ENCODE assay signal across 10 cellular contexts in the genomic region with DNA sequence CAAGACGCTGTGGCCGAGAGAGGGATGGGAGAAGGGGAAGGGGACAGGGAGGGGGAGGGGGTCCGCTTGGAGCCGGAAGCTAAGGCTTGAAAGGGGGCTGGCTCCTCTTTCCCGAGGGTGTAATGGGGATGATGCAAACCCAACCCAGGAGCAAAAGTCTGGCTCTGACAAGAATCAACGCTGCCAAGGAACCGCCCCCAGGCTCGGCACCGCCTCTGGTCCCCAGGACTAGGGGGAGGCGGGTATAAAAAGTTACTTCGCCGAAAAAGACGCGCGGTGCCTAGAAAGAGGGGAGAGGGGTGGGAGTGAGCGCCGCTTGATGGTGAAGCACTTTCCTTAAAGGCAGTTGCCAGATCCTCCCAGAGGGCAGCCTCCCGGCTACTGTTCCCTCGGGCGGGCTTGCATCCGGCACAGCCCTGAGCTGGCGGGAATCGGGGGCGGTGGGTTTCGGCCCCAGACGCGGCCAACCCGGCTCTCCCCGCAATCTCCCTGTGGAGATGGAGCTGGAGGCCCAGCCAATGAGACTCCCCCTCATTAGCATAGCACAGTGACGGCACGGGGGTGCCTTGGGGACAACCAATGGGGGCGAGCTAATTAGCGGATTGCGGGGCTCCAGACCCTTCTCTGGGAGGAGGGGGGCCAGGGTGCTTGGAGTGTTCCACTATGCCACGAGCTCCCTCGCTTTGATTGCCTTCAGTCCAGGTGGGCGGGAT. TPM values are rescaled to one million over a fixed set of nuclear protein-coding genes. Genes with fewer than 3 reads are reported as not detected.
DNase-seq lines count a peak whose midpoint lies in the region; ATAC-seq and TF ChIP-seq lines count a peak whose summit lies in the region.
"Had no signal": no experiment of that assay in that cellular context is flagged by ENCODE, and none has a peak within 500 bp of the region (broad histone marks: within the 10 kb centered on the region; RNA-seq: fewer than 3 reads in every experiment).

A gene (minus strand): TSS at position 40 of the 713 bp plus-strand sequence. CDS start 131 bp downstream, outside the sequence.

- peak; percentile 7 for TF ChIP-seq CTCF in astrocyte of the cerebellum (IDR thresholded peaks at IDR 0.05; ENCODE audit: low read depth, low read length, missing control alignments)

- H3K4me3 ChIP-seq in astrocyte of the cerebellum (ENCODE audit: low read depth, low read length), result peak within 1 kb of the TSS; percentile 88

- peak within 1 kb of the TSS; percentile 50 for H3K4me3 Mint-ChIP-seq in activated CD4-positive, alpha-beta T cell treated with anti-CD3 and anti-CD28 coated beads for 36 hours
- H3K4me3 Mint-ChIP-seq: B cell had no signal

- ATAC-seq in activated CD4-positive, alpha-beta T cell treated with anti-CD3 and anti-CD28 coated beads for 36 hours, result peak; percentile 64
- no peak for ATAC-seq in HG03135 (IDR thresholded peaks at IDR 0.05; ENCODE audit: unreplicated experiment)

- H3K27ac Mint-ChIP-seq in activated CD4-positive, alpha-beta T cell treated with anti-CD3 and anti-CD28 coated beads for 36 hours, result no peak within 1 kb of the TSS
- H3K27ac Mint-ChIP-seq: B cell had no signal

- CTCF ChIA-PET in activated CD4-positive, alpha-beta T cell treated with anti-CD3 and anti-CD28 coated beads for 36 hours (lab: Charles Lee), result no interaction called here

- POLR2A ChIA-PET in activated CD4-positive, alpha-beta T cell treated with anti-CD3 and anti-CD28 coated beads for 36 hours (lab: Charles Lee), result interaction anchor here (0.6 kb wide), 1 partner anchor 276 kb away, joined by 3 read pairs; no protein-coding TSS in a partner anchor

- H3K9me3 Mint-ChIP-seq in activated CD4-positive, alpha-beta T cell treated with anti-CD3 and anti-CD28 coated beads for 36 hours (ENCODE audit: low read depth), result no peaks in the 10 kb centered on the region

- intact Hi-C loops in activated CD4-positive, alpha-beta T cell treated with anti-CD3 and anti-CD28 coated beads for 36 hours (cut with DNase I, micrococcal nuclease), result no loop called here

- no peaks in the 10 kb centered on the region for H3K36me3 Mint-ChIP-seq in activated CD4-positive, alpha-beta T cell treated with anti-CD3 and anti-CD28 coated beads for 36 hours (ENCODE audit: low read depth)

- peak; percentile 23 for DNase-seq in activated CD4-positive, alpha-beta T cell treated with anti-CD3 and anti-CD28 coated beads for 36 hours
- no peak for DNase-seq in activated CD4-positive, alpha-beta T cell treated with anti-CD3 and anti-CD28 coated beads for 4 hours
- DNase-seq in NCI-H2227 (lab: John Stamatoyannopoulos, UW; ENCODE audit: unreplicated experiment) (peak; percentile 96), astrocyte of the cerebellum (ENCODE audit: low read depth) (peak; percentile 36), hippocampal formation (lab: John Stamatoyannopoulos, UW) (peak; percentile 3 to 6), pulmonary artery endothelial cell (ENCODE audit: low read depth, low spot score) (peak; percentile 13), GM19240 (ENCODE audit: insufficient read length, low spot score) (no peak)

- peaks cover 25% of the 10 kb centered on the region for H3K27me3 Mint-ChIP-seq in activated CD4-positive, alpha-beta T cell treated with anti-CD3 and anti-CD28 coated beads for 36 hours

- in situ Hi-C loops in astrocyte of the cerebellum (cut with HindIII; ENCODE audit: low sequenced_read_pairs), result no loop called here

- H3K4me1 Mint-ChIP-seq in activated CD4-positive, alpha-beta T cell treated with anti-CD3 and anti-CD28 coated beads for 36 hours, result peaks cover 4% of the 10 kb centered on the region

RNA-seq across cellular contexts. Expression of the gene that starts here (rescaled TPM):
- under 1 TPM; 0.05 to 0.09 TPM for total RNA-seq in activated CD4-positive, alpha-beta T cell treated with anti-CD3 and anti-CD28 coated beads for 36 hours
- 0.53 and 2.5 TPM in 2 replicates for total RNA-seq in pulmonary artery endothelial cell
- total RNA-seq: B cell; T-helper 2 cell treated with Interferon-gamma antibody and Interleukin-4, amounts not matched to agents 100 ng/mL and 5 ng/mL, for 36 hours had no signal

Comparison
In these comparisons a context has a peak if more than half of its experiments do, and no peak if none do; other contexts are left out.
1. Peak in DNase-seq and ATAC-seq in activated CD4-positive, alpha-beta T cell treated with anti-CD3 and anti-CD28 coated beads for 36 hours; RNA of the gene not detected or under 1 TPM.
2. DNase-seq: peak in NCI-H2227 (single experiment), astrocyte of the cerebellum (single experiment), hippocampal formation (2 of 2) and pulmonary artery endothelial cell (single experiment); none in activated CD4-positive, alpha-beta T cell treated with anti-CD3 and anti-CD28 coated beads for 4 hours (0 of 2) and GM19240 (single experiment).